9 cellular contexts compared by ENCODE assay signal in the genomic region with DNA sequence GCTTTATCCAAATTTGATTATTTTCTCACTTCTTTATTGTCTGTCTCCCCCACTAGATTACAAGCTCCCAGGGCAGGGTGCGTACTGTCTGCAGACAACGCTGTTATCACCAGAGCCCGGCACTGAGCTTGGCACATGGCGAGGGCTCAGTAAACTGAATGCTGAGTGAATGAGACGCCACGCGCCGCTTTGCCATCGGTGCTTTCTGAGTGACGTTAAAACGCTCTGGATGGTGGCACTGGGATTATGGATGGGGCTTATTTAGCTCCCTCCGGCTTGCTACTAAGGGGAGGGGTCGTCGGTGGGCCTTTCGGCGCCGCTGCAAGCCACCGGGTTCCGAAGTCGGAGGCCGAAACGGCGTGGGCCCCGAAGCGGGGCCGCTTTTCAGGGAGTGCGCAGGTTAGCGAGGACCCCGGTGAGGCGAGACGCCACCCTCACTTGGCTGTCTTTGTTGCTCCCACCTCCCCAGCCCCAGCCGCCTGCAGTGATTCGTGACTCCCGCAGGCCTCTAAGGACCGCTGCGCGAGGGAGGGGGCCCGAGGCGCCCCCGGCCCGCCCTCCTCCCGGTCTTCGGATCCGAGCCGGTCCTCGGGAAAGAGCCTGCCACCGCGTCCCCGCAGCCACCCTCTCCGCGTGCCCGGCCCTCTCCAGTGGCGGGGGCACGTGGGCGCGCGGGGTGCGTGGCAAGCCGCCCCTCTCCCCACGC. TPM values are rescaled to one million over a fixed set of nuclear protein-coding genes. Genes with fewer than 3 reads are reported as not detected.
A peak's percentile ranks its signal among the peaks of the same experiment; 100 is the strongest.
DNase-seq lines count a peak whose midpoint lies in the region; ATAC-seq and TF ChIP-seq lines count a peak whose summit lies in the region.
"Had no signal": no experiment of that assay in that cellular context is flagged by ENCODE, and none has a peak within 500 bp of the region (broad histone marks: within the 10 kb centered on the region; RNA-seq: fewer than 3 reads in every experiment).

No MANE protein-coding gene starts in this region.

- no peak for ATAC-seq in HG03571 (IDR thresholded peaks at IDR 0.05; ENCODE audit: unreplicated experiment)

- peak in 1 of 2 donors; percentile 57 for TF ChIP-seq POLR2A in tibial nerve (IDR thresholded peaks at IDR 0.05)

- H3K4me3 ChIP-seq in WI38 (ENCODE audit: low read depth, low read length) (peak overlapping the region; percentile 61), ectodermal cell (ENCODE audit: insufficient read depth, low read depth, low read length) (peak overlapping the region; percentile 61), mucosa of rectum (ENCODE audit: low read length in 2 of 2) (peak overlapping the region; percentile 57 to 62), tibial nerve (peak overlapping the region; percentile 53 to 79 (median 67))

- H3K27ac ChIP-seq in ectodermal cell (ENCODE audit: insufficient read depth, low read depth, low read length, poor library complexity, severe bottlenecking) (no peak overlapping the region), mucosa of rectum (ENCODE audit: low read depth in 2 of 2, low read length in 2 of 2) (peak overlapping the region; percentile 48 to 60), tibial nerve (peak overlapping the region; percentile 37 to 94 (median 82))
- H3K27ac ChIP-seq: C4-2B had no signal

- H3K9me3 ChIP-seq in ectodermal cell (ENCODE audit: control insufficient read depth, low read length) (no peaks in the 10 kb centered on the region), mucosa of rectum (ENCODE audit: control insufficient read depth in 2 of 2, low read length in 2 of 2) (no peaks in the 10 kb centered on the region), tibial nerve (no peaks in the 10 kb centered on the region)

- peaks cover 19% of the 10 kb centered on the region for H3K27me3 ChIP-seq in ectodermal cell (ENCODE audit: control insufficient read depth, insufficient read depth, low read length, poor library complexity, severe bottlenecking)
- peaks cover 3 to 4% of the 10 kb centered on the region in 2 donors for H3K27me3 ChIP-seq in mucosa of rectum (ENCODE audit: control insufficient read depth in 2 of 2, insufficient read depth in 2 of 2, low read length in 2 of 2)
- H3K27me3 ChIP-seq in tibial nerve: peaks cover 0 to 14% of the 10 kb centered on the region in 2 donors

- 1 to 2% methylated on average over 60 of the region's 60 CpGs for WGBS in ectodermal cell, 2 experiments
- WGBS in tibial nerve, 2 donors: 0 to 34% methylated on average over 4 to 46 of the region's 60 CpGs

- H3K36me3 ChIP-seq in ectodermal cell (ENCODE audit: control insufficient read depth, insufficient read depth, low read length): no peaks in the 10 kb centered on the region
- no peaks in the 10 kb centered on the region for H3K36me3 ChIP-seq in mucosa of rectum (ENCODE audit: control insufficient read depth in 2 of 2, insufficient read depth in 2 of 2, low read length in 2 of 2)
- no peaks in the 10 kb centered on the region for H3K36me3 ChIP-seq in tibial nerve

- TF ChIP-seq CTCF in WI38 (IDR thresholded peaks at IDR 0.05; ENCODE audit: low read depth, low read length) (no peak), tibial nerve (IDR thresholded peaks at IDR 0.05) (no peak)

- H3K4me1 ChIP-seq in ectodermal cell (ENCODE audit: control insufficient read depth, insufficient read depth, low read length) (peaks cover 4% of the 10 kb centered on the region), mucosa of rectum (ENCODE audit: control insufficient read depth in 2 of 2, insufficient read depth in 2 of 2, low read length in 2 of 2) (no peaks in the 10 kb centered on the region), tibial nerve (no peaks in the 10 kb centered on the region)

- DNase-seq in NCI-H1436 (lab: John Stamatoyannopoulos, UW): peak; percentile 17
- DNase-seq in NCI-H1436 treated with DMSO at 0.1 percent for 48 hours (lab: John Stamatoyannopoulos, UW): no peak
- no peak for DNase-seq in tibial nerve (ENCODE audit: low spot score in 2 of 2)
- DNase-seq in NCI-H226: no peak

- peak overlapping the region; percentile 52 to 64 for H3K9ac ChIP-seq in mucosa of rectum (ENCODE audit: low read depth in 1 of 2, low read length in 2 of 2)

- peak in 1 of 2 donors; percentile 14 for TF ChIP-seq EP300 in tibial nerve (IDR thresholded peaks at IDR 0.05)

RNA-seq across cellular contexts. Expression of a gene that starts 0.6 kb away (rescaled TPM):
- 124 TPM for polyA plus RNA-seq in ectodermal cell (2013, experiment 1 of 4)
- 127 TPM for polyA plus RNA-seq in ectodermal cell (2013, experiment 2 of 4)
- polyA plus RNA-seq in ectodermal cell (2013, experiment 3 of 4): 96.4 TPM
- 110 TPM for polyA plus RNA-seq in ectodermal cell (2013, experiment 4 of 4)
- total RNA-seq in tibial nerve: 100 to 1,000 TPM; 246 to 749 (median 333) TPM
